Comparison of ENCODE assay signal across 27 cellular contexts in the genomic region with DNA sequence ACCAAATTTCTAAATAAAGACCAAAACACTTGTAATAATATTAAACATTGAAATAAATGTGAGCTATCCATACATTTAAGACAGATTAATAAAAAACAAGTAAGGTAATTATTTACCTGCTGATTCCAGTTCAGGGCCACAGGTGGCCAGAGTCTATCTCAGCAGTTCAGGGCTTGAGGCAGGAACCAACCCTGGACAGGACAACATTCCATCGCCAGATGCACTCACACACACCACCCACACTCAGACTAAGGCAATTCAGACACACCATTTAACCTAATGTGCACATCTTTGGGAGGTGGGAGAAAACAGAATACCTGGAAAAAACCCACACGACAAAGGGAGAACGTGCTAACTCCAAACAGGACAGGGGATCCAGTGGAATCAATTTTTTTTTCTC.
"Had no signal": no experiment of that assay in that cellular context is flagged by ENCODE, and none has a peak within 500 bp of the region (broad histone marks: within the 10 kb centered on the region; RNA-seq: fewer than 3 reads in every experiment).

No MANE protein-coding gene starts in this region.

- H3K36me3 ChIP-seq: brain microvascular endothelial cell, cardiac muscle cell, MG63, SJCRH30 had no signal

- H3K4me1 ChIP-seq: SJCRH30 had no signal

- ATAC-seq: activated T-helper 17 cell treated with anti-CD3 and anti-CD28 coated beads, Interleukin-2, amount 50 U/mL, for 72 hours had no signal

- H3K9me3 ChIP-seq: SJCRH30, SK-N-SH had no signal

- H3K36me3 Mint-ChIP-seq: activated naive CD4-positive, alpha-beta T cell treated with anti-CD3 and anti-CD28 coated beads, Interleukin-2, amount 10 ng/mL, durations not matched to agents 7 days and 5 days had no signal

- H3K27ac ChIP-seq: brain microvascular endothelial cell, cardiac muscle cell, KMS-11, SJCRH30, VCaP had no signal

- H3K27me3 ChIP-seq: brain microvascular endothelial cell, cardiac muscle cell, MG63, SJCRH30 had no signal

- H3K4me2 ChIP-seq: KMS-11, SK-N-SH had no signal

- H3K9ac ChIP-seq: KMS-11, SK-N-SH had no signal

- H3K4me3 Mint-ChIP-seq: activated CD4-positive, alpha-beta memory T cell treated with anti-CD3 and anti-CD28 coated beads for 36 hours; activated CD4-positive, alpha-beta T cell treated with anti-CD3 and anti-CD28 coated beads, Interleukin-2, amount 10 ng/mL, durations not matched to agents 7 days and 5 days; activated naive CD4-positive, alpha-beta T cell treated with anti-CD3 and anti-CD28 coated beads, Interleukin-2, amount 10 ng/mL, durations not matched to agents 7 days and 5 days; activated naive CD8-positive, alpha-beta T cell treated with anti-CD3 and anti-CD28 coated beads for 36 hours; activated T-helper 17 cell treated with anti-CD3 and anti-CD28 coated beads, Interleukin-2, amount 50 U/mL, for 72 hours had no signal

- H3K27ac Mint-ChIP-seq: activated CD4-positive, alpha-beta memory T cell treated with anti-CD3 and anti-CD28 coated beads for 36 hours; activated CD4-positive, alpha-beta T cell treated with anti-CD3 and anti-CD28 coated beads, Interleukin-2, amount 10 ng/mL, durations not matched to agents 7 days and 5 days; activated naive CD4-positive, alpha-beta T cell treated with anti-CD3 and anti-CD28 coated beads, Interleukin-2, amount 10 ng/mL, durations not matched to agents 7 days and 5 days; activated naive CD8-positive, alpha-beta T cell treated with anti-CD3 and anti-CD28 coated beads for 36 hours; activated T-helper 17 cell treated with anti-CD3 and anti-CD28 coated beads, Interleukin-2, amount 50 U/mL, for 72 hours had no signal

- H3K4me3 ChIP-seq: cardiac muscle cell, MG63, SJCRH30 had no signal

- H3K4me1 Mint-ChIP-seq: activated CD4-positive, alpha-beta T cell treated with anti-CD3 and anti-CD28 coated beads, Interleukin-2, amount 10 ng/mL, durations not matched to agents 7 days and 5 days; activated naive CD4-positive, alpha-beta T cell treated with anti-CD3 and anti-CD28 coated beads, Interleukin-2, amount 10 ng/mL, durations not matched to agents 7 days and 5 days; activated naive CD8-positive, alpha-beta T cell treated with anti-CD3 and anti-CD28 coated beads for 36 hours; activated T-helper 17 cell treated with anti-CD3 and anti-CD28 coated beads, Interleukin-2, amount 50 U/mL, for 72 hours had no signal

- DNase-seq: activated CD4-positive, alpha-beta memory T cell treated with anti-CD3 and anti-CD28 coated beads for 36 hours; activated CD4-positive, alpha-beta T cell treated with anti-CD3 and anti-CD28 coated beads, Interleukin-2, amount 10 ng/mL, durations not matched to agents 7 days and 5 days; activated CD4-positive, CD25-positive, alpha-beta regulatory T cell; activated gamma-delta T cell; activated naive CD4-positive, alpha-beta T cell treated with anti-CD3 and anti-CD28 coated beads, Interleukin-2, amount 10 ng/mL, durations not matched to agents 7 days and 5 days; activated naive CD8-positive, alpha-beta T cell treated with anti-CD3 and anti-CD28 coated beads for 36 hours; activated T-cell treated with anti-CD3 and anti-CD28 coated beads for 4 hours; activated T-cell treated with anti-CD3 and anti-CD28 coated beads, Interleukin-2, amount 50 U/mL, for 48 hours; brain microvascular endothelial cell; MG63; NCI-H1105; NCI-H1436; NCI-H1694 treated with DMSO at 0.1 percent for 48 hours; NCI-H2029 treated with DMSO at 0.1 percent for 48 hours; NCI-H345; NCI-H510A; NCI-H526 treated with DMSO at 0.1 percent for 48 hours; NCI-H82; Right ventricle myocardium superior; RPMI8226; SJCRH30; SK-N-SH; T-helper 1 cell had no signal

- H3K27me3 Mint-ChIP-seq: activated naive CD4-positive, alpha-beta T cell treated with anti-CD3 and anti-CD28 coated beads, Interleukin-2, amount 10 ng/mL, durations not matched to agents 7 days and 5 days had no signal
